ENCODE assay signal across 33 cellular contexts in genomic region chr13:21745307-21745706, GRCh38.
"Had no signal": no experiment of that assay in that cellular context is flagged by ENCODE, and none has a peak within 500 bp of the region (broad histone marks: within the 10 kb centered on the region; RNA-seq: fewer than 3 reads in every experiment).

No MANE protein-coding gene starts in this region.

- H3K27me3 ChIP-seq: adrenal gland, ascending aorta, body of pancreas, brain microvascular endothelial cell, breast epithelium, cardiac muscle cell had no signal

- ATAC-seq: activated naive CD4-positive, alpha-beta T cell treated with anti-CD3 and anti-CD28 coated beads, Interleukin-2, amount 50 U/mL, for 72 hours; activated naive CD8-positive, alpha-beta T cell treated with anti-CD3 and anti-CD28 coated beads, Interleukin-2, amount 50 U/mL, for 24 hours; activated T-cell treated with anti-CD3 and anti-CD28 coated beads, Interleukin-2, amount 50 U/mL, for 4 hours; activated T-cell treated with anti-CD3 and anti-CD28 coated beads, Interleukin-2, amount 50 U/mL, for 72 hours; activated T-helper 17 cell treated with anti-CD3 and anti-CD28 coated beads, Interleukin-2, amount 50 U/mL, for 72 hours; body of pancreas had no signal

- FAIRE-seq: astrocyte, bronchial epithelial cell, colon had no signal

- H3K36me3 ChIP-seq: adrenal gland, ascending aorta, brain microvascular endothelial cell, breast epithelium, cardiac muscle cell had no signal

- H3K4me3 ChIP-seq: adrenal gland, ascending aorta, body of pancreas, breast epithelium, cardiac muscle cell had no signal

- H3K4me1 ChIP-seq: adrenal gland, ascending aorta, body of pancreas, breast epithelium had no signal

- DNase-seq: activated effector memory CD4-positive, alpha-beta T cell treated with anti-CD3 and anti-CD28 coated beads, Interleukin-2, amount 50 U/mL, for 16 hours; activated effector memory CD4-positive, alpha-beta T cell treated with Interleukin-2 at 50 U/mL for 16 hours; activated gamma-delta T cell; activated gamma-delta T cell treated with Interleukin-2 at 50 U/mL for 16 hours; activated naive CD4-positive, alpha-beta T cell; activated naive CD4-positive, alpha-beta T cell treated with anti-CD3 and anti-CD28 coated beads for 36 hours; activated naive CD4-positive, alpha-beta T cell treated with anti-CD3 and anti-CD28 coated beads, Interleukin-2, amount 10 ng/mL, durations not matched to agents 7 days and 5 days; activated naive CD4-positive, alpha-beta T cell treated with anti-CD3 and anti-CD28 coated beads, Interleukin-2, amount 50 U/mL, for 16 hours; activated naive CD4-positive, alpha-beta T cell treated with Interleukin-2 at 50 U/mL for 16 hours; activated naive CD8-positive, alpha-beta T cell treated with anti-CD3 and anti-CD28 coated beads for 36 hours; activated naive CD8-positive, alpha-beta T cell treated with anti-CD3 and anti-CD28 coated beads, Interleukin-2, amount 10 ng/mL, durations not matched to agents 7 days and 5 days; activated naive CD8-positive, alpha-beta T cell treated with anti-CD3 and anti-CD28 coated beads, Interleukin-2, amount 50 U/mL, for 24 hours; activated T-cell treated with anti-CD3 and anti-CD28 coated beads, Interleukin-2, amount 50 U/mL, for 4 hours; activated T-cell treated with anti-CD3 and anti-CD28 coated beads, Interleukin-2, amount 50 U/mL, for 48 hours; activated T-cell treated with anti-CD3 and anti-CD28 coated beads, Interleukin-2, amount 50 U/mL, for 72 hours; adrenal gland; amniotic stem cell; amygdala; anterior cingulate cortex; aorta; body of pancreas; brain microvascular endothelial cell; caudate nucleus; central memory CD4-positive, alpha-beta T cell; cerebellar nuclear complex had no signal

- H3K27ac ChIP-seq: adrenal gland, ascending aorta, body of pancreas, brain microvascular endothelial cell, breast epithelium, cardiac muscle cell had no signal

- H3K9me3 ChIP-seq: adrenal gland, ascending aorta, body of pancreas, breast epithelium had no signal
